In genomic region chr14:100237735-100238418, GRCh38 we compare ENCODE assay signal across 1 cellular context.
TF ChIP-seq lines count a peak whose summit lies in the region.

No MANE protein-coding gene starts in this region.

TF ChIP-seq in K562, 482 proteins besides CTCF, POLR2A, EP300 and RAD21 (continued from another document and continues in another):
- 0 out of 2 replicates have a peak, but pooled peaks have one; percentile 20 for TF ChIP-seq GATAD2B (IDR thresholded peaks at IDR 0.05; ENCODE audit: borderline replicate concordance)
- TF ChIP-seq, protein P1, sequence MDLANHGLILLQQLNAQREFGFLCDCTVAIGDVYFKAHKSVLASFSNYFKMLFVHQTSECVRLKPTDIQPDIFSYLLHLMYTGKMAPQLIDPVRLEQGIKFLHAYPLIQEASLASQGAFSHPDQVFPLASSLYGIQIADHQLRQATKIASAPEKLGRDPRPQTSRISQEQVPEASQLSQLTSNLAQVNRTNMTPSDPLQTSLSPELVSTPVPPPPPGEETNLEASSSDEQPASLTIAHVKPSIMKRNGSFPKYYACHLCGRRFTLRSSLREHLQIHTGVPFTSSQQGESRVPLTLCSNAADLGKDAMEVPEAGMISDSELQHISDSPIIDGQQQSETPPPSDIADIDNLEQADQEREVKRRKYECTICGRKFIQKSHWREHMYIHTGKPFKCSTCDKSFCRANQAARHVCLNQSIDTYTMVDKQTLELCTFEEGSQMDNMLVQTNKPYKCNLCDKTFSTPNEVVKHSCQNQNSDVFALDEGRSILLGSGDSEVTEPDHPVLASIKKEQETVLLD (IDR thresholded peaks at IDR 0.05): no peak
- TF ChIP-seq KAT2B (IDR thresholded peaks at IDR 0.05; ENCODE audit: low read depth, low read length): no peak
- TF ChIP-seq YY1 (IDR thresholded peaks at IDR 0.05; ENCODE audit: borderline replicate concordance in 1 of 3, control insufficient read depth in 1 of 3, extremely low read depth in 1 of 3, insufficient read depth in 3 of 3, insufficient read length in 1 of 3, insufficient replicate concordance in 2 of 3, low read depth in 1 of 3, low read length in 2 of 3): peak in 1 of 3 experiments; percentile 35
- no peak for TF ChIP-seq PREB (CRISPR knock-in tag; IDR thresholded peaks at IDR 0.05)
- no peak for TF ChIP-seq GATA2 (CRISPR knock-in tag; IDR thresholded peaks at IDR 0.05)
- TF ChIP-seq ATF1 (CRISPR knock-in tag; IDR thresholded peaks at IDR 0.05): no peak
- TF ChIP-seq ATF1 (tag; IDR thresholded peaks at IDR 0.05): peak; percentile 5; the same call in 1 of the 2 replicates
- TF ChIP-seq PCBP1 (IDR thresholded peaks at IDR 0.05; ENCODE audit: low read depth, low read length, poor library complexity, severe bottlenecking): peak; percentile 61
- peak in 1 of 2 experiments; percentile 69; a peak in 2 of 4 replicates for TF ChIP-seq TRIM24 (IDR thresholded peaks at IDR 0.05)
- TF ChIP-seq TSHZ1 (CRISPR knock-in tag; IDR thresholded peaks at IDR 0.05): no peak
- peak; percentile 89 for TF ChIP-seq RBBP5 (IDR thresholded peaks at IDR 0.05; ENCODE audit: borderline replicate concordance, insufficient read depth, low read length, poor library complexity, severe bottlenecking)
- TF ChIP-seq, protein P2, sequence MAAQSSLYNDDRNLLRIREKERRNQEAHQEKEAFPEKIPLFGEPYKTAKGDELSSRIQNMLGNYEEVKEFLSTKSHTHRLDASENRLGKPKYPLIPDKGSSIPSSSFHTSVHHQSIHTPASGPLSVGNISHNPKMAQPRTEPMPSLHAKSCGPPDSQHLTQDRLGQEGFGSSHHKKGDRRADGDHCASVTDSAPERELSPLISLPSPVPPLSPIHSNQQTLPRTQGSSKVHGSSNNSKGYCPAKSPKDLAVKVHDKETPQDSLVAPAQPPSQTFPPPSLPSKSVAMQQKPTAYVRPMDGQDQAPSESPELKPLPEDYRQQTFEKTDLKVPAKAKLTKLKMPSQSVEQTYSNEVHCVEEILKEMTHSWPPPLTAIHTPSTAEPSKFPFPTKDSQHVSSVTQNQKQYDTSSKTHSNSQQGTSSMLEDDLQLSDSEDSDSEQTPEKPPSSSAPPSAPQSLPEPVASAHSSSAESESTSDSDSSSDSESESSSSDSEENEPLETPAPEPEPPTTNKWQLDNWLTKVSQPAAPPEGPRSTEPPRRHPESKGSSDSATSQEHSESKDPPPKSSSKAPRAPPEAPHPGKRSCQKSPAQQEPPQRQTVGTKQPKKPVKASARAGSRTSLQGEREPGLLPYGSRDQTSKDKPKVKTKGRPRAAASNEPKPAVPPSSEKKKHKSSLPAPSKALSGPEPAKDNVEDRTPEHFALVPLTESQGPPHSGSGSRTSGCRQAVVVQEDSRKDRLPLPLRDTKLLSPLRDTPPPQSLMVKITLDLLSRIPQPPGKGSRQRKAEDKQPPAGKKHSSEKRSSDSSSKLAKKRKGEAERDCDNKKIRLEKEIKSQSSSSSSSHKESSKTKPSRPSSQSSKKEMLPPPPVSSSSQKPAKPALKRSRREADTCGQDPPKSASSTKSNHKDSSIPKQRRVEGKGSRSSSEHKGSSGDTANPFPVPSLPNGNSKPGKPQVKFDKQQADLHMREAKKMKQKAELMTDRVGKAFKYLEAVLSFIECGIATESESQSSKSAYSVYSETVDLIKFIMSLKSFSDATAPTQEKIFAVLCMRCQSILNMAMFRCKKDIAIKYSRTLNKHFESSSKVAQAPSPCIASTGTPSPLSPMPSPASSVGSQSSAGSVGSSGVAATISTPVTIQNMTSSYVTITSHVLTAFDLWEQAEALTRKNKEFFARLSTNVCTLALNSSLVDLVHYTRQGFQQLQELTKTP (IDR thresholded peaks at IDR 0.05; ENCODE audit: low read depth in 1 of 2, partially characterized antibody in 2 of 2): peak in 1 of 2 experiments; percentile 83
- TF ChIP-seq CBX8 (IDR thresholded peaks at IDR 0.05; ENCODE audit: borderline replicate concordance, extremely low read depth, low read depth, low read length, poor library complexity, severe bottlenecking): no peak
- no peak for TF ChIP-seq ZNF12 (CRISPR knock-in tag; IDR thresholded peaks at IDR 0.05)
- TF ChIP-seq, protein P3, sequence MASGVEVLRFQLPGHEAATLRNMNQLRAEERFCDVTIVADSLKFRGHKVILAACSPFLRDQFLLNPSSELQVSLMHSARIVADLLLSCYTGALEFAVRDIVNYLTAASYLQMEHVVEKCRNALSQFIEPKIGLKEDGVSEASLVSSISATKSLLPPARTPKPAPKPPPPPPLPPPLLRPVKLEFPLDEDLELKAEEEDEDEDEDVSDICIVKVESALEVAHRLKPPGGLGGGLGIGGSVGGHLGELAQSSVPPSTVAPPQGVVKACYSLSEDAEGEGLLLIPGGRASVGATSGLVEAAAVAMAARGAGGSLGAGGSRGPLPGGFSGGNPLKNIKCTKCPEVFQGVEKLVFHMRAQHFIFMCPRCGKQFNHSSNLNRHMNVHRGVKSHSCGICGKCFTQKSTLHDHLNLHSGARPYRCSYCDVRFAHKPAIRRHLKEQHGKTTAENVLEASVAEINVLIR (CRISPR knock-in tag; IDR thresholded peaks at IDR 0.05): no peak
- TF ChIP-seq ILK (tag; IDR thresholded peaks at IDR 0.05; ENCODE audit: borderline replicate concordance, low read depth): no peak
- peak; percentile 92 for TF ChIP-seq GABPA (tag; conservative IDR thresholded peaks at IDR 0.05; ENCODE audit: low read depth)
- TF ChIP-seq RBM39 (optimal IDR thresholded peaks at IDR 0.05; ENCODE audit: low read depth, low read length): no peak
- peak; percentile 69 for TF ChIP-seq HCFC1 (IDR thresholded peaks at IDR 0.05; ENCODE audit: low read depth, low read length)
- TF ChIP-seq ADNP (tag; IDR thresholded peaks at IDR 0.05): no peak
- peak in 1 of 2 experiments; percentile 86; a peak in 2 of 4 replicates for TF ChIP-seq BCLAF1 (IDR thresholded peaks at IDR 0.05; ENCODE audit: borderline replicate concordance in 1 of 2, control insufficient read depth in 1 of 2, low read depth in 2 of 2, low read length in 1 of 2)
- 0 out of 2 replicates have a peak, but pooled peaks have one; percentile 57 for TF ChIP-seq ZBTB7A (IDR thresholded peaks at IDR 0.05; ENCODE audit: borderline replicate concordance, control insufficient read depth, low read depth, low read length)
- TF ChIP-seq, protein P4, sequence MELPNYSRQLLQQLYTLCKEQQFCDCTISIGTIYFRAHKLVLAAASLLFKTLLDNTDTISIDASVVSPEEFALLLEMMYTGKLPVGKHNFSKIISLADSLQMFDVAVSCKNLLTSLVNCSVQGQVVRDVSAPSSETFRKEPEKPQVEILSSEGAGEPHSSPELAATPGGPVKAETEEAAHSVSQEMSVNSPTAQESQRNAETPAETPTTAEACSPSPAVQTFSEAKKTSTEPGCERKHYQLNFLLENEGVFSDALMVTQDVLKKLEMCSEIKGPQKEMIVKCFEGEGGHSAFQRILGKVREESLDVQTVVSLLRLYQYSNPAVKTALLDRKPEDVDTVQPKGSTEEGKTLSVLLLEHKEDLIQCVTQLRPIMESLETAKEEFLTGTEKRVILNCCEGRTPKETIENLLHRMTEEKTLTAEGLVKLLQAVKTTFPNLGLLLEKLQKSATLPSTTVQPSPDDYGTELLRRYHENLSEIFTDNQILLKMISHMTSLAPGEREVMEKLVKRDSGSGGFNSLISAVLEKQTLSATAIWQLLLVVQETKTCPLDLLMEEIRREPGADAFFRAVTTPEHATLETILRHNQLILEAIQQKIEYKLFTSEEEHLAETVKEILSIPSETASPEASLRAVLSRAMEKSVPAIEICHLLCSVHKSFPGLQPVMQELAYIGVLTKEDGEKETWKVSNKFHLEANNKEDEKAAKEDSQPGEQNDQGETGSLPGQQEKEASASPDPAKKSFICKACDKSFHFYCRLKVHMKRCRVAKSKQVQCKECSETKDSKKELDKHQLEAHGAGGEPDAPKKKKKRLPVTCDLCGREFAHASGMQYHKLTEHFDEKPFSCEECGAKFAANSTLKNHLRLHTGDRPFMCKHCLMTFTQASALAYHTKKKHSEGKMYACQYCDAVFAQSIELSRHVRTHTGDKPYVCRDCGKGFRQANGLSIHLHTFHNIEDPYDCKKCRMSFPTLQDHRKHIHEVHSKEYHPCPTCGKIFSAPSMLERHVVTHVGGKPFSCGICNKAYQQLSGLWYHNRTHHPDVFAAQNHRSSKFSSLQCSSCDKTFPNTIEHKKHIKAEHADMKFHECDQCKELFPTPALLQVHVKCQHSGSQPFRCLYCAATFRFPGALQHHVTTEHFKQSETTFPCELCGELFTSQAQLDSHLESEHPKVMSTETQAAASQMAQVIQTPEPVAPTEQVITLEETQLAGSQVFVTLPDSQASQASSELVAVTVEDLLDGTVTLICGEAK (IDR thresholded peaks at IDR 0.05): peak; percentile 89
- TF ChIP-seq, protein P4 (CRISPR knock-in tag; IDR thresholded peaks at IDR 0.05): no peak
- peak; percentile 84 for TF ChIP-seq CHD1 (IDR thresholded peaks at IDR 0.05; ENCODE audit: low read length)
- TF ChIP-seq, protein P5, sequence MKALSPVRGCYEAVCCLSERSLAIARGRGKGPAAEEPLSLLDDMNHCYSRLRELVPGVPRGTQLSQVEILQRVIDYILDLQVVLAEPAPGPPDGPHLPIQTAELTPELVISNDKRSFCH (CRISPR knock-in tag; IDR thresholded peaks at IDR 0.05): no peak
- TF ChIP-seq, protein P5 (tag; IDR thresholded peaks at IDR 0.05): no peak
- TF ChIP-seq SREBF2 (CRISPR knock-in tag; IDR thresholded peaks at IDR 0.05): no peak
- 0 out of 4 replicates have a peak, but pooled peaks of 1 of the 2 experiments have one; percentile 27 for TF ChIP-seq SIX5 (IDR thresholded peaks at IDR 0.05; ENCODE audit: borderline replicate concordance in 1 of 2, insufficient read depth in 1 of 2, low read depth in 1 of 2, low read length in 2 of 2)
